11 cellular contexts compared by ENCODE assay signal in the genomic region with DNA sequence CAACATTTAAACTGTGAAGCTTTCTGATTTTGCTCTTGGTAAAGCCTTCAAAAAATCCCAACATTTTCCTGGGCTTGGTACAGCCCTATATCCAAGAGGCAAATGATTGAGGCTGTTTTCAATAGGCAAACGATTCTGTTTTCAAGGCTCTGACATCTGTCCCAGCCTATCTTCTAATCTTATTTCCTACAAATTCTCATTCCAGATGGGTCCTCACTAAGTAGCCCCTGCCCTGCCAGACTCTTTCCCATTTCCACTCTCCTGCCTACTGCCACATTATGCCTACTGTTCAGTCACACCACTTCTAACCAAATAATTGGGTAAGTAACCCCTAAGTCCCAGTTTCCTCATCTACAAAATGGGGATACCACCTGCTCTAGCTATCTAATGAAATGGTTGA. TPM values are rescaled to one million over a fixed set of nuclear protein-coding genes. Genes with fewer than 3 reads are reported as not detected.
A peak's percentile ranks its signal among the peaks of the same experiment; 100 is the strongest.
DNase-seq lines count a peak whose midpoint lies in the region; ATAC-seq and TF ChIP-seq lines count a peak whose summit lies in the region.
"Had no signal": no experiment of that assay in that cellular context is flagged by ENCODE, and none has a peak within 500 bp of the region (broad histone marks: within the 10 kb centered on the region; RNA-seq: fewer than 3 reads in every experiment).

No MANE protein-coding gene starts in this region.

- H3K36me3 Mint-ChIP-seq in brain = peaks cover 43% of the 10 kb centered on the region
- H3K36me3 Mint-ChIP-seq in natural killer cell treated with Interleukin-12 subunit alpha and Interleukin-12 subunit beta and Interleukin-15 and Interleukin-18, amount 100 ng/mL, for 72 hours = peaks cover 14% of the 10 kb centered on the region

- H3K4me1 Mint-ChIP-seq in brain = peaks cover 50% of the 10 kb centered on the region
- H3K4me1 Mint-ChIP-seq in natural killer cell treated with Interleukin-12 subunit alpha and Interleukin-12 subunit beta and Interleukin-15 and Interleukin-18, amount 100 ng/mL, for 72 hours (ENCODE audit: low read depth in 2 of 2) = peaks cover 48 to 58% of the 10 kb centered on the region in 2 donors

- no peak for DNase-seq in natural killer cell treated with Interleukin-12 subunit alpha and Interleukin-12 subunit beta and Interleukin-15 and Interleukin-18, amount 100 ng/mL, for 72 hours (ENCODE audit: low spot score)
- DNase-seq in Ammon's horn (ENCODE audit: low spot score) (no peak), superior temporal gyrus (ENCODE audit: extremely low spot score) (no peak), hepatic stellate cell (ENCODE audit: low spot score) (no peak), NCI-H1417 treated with DMSO at 0.1 percent for 48 hours (lab: John Stamatoyannopoulos, UW) (no peak)
- DNase-seq: hypothalamus; NK-92 treated with Interleukin-12 subunit alpha and Interleukin-12 subunit beta, amount 100 ng/mL, for 24 hours; occipital lobe had no signal

- no peak for TF ChIP-seq CTCF in brain (conservative IDR thresholded peaks at IDR 0.05)

- H3K9ac ChIP-seq in BLaER1 (no peak overlapping the region), HUES6 (ENCODE audit: low read length) (no peak overlapping the region)

- H3K4me3 ChIP-seq in BLaER1 (no peak overlapping the region), HUES6 (ENCODE audit: low read depth, low read length) (0 out of 2 replicates have a peak overlapping the region, but pooled peaks have one; percentile 25)

- peak overlapping the region; percentile 89 to 95 (median 94) for H3K4me3 Mint-ChIP-seq in brain
- peak overlapping the region; percentile 95 for H3K4me3 Mint-ChIP-seq in natural killer cell treated with Interleukin-12 subunit alpha and Interleukin-12 subunit beta and Interleukin-15 and Interleukin-18, amount 100 ng/mL, for 72 hours

- H3K9me3 ChIP-seq in BLaER1 = no peaks in the 10 kb centered on the region
- no peaks in the 10 kb centered on the region for H3K9me3 ChIP-seq in HUES6 (ENCODE audit: control insufficient read depth, insufficient read depth, low read depth, low read length)

- peak overlapping the region in 4 of 5 experiments; percentile 81 to 96 (median 89) for H3K27ac Mint-ChIP-seq in brain
- H3K27ac Mint-ChIP-seq in natural killer cell treated with Interleukin-12 subunit alpha and Interleukin-12 subunit beta and Interleukin-15 and Interleukin-18, amount 100 ng/mL, for 72 hours = peak overlapping the region in 1 of 2 donors; percentile 61

- ATAC-seq in natural killer cell treated with Interleukin-12 subunit alpha and Interleukin-12 subunit beta and Interleukin-15 and Interleukin-18, amount 100 ng/mL, for 72 hours = no peak

- H3K9me3 Mint-ChIP-seq in brain = no peaks in the 10 kb centered on the region
- H3K9me3 Mint-ChIP-seq in natural killer cell treated with Interleukin-12 subunit alpha and Interleukin-12 subunit beta and Interleukin-15 and Interleukin-18, amount 100 ng/mL, for 72 hours = no peaks in the 10 kb centered on the region

- H4K20me1 ChIP-seq in BLaER1 = no peaks in the 10 kb centered on the region; the same call in 1 of the 2 replicates

- H3K36me3 ChIP-seq in BLaER1 = peaks cover 27% of the 10 kb centered on the region
- peaks cover 46% of the 10 kb centered on the region for H3K36me3 ChIP-seq in HUES6 (ENCODE audit: control insufficient read depth, insufficient read depth, low read length)

- H3K27me3 ChIP-seq in BLaER1 (no peaks in the 10 kb centered on the region), HUES6 (ENCODE audit: control insufficient read depth, insufficient read depth, low read length) (no peaks in the 10 kb centered on the region)

- H3K4me1 ChIP-seq in BLaER1 = peaks cover 66% of the 10 kb centered on the region
- H3K4me1 ChIP-seq in HUES6 (ENCODE audit: control insufficient read depth, insufficient read depth, low read length) = peaks cover 18% of the 10 kb centered on the region

- H3K27me3 Mint-ChIP-seq in brain = peaks cover 7% of the 10 kb centered on the region
- H3K27me3 Mint-ChIP-seq in natural killer cell treated with Interleukin-12 subunit alpha and Interleukin-12 subunit beta and Interleukin-15 and Interleukin-18, amount 100 ng/mL, for 72 hours = no peaks in the 10 kb centered on the region

- H3K4me2 ChIP-seq in BLaER1 = peak overlapping the region; percentile 84

- no peak overlapping the region for H3K27ac ChIP-seq in BLaER1
- H3K27ac ChIP-seq in HUES6 (ENCODE audit: low read depth, low read length) = no peak overlapping the region

RNA-seq across cellular contexts. Expression of a gene that starts 3.5 kb away (rescaled TPM):
- 56.0 TPM for polyA plus RNA-seq in brain (ENCODE audit: insufficient read depth, low read depth, low replicate concordance)
- 10 to 100 TPM; 68.4 to 81.4 TPM for total RNA-seq in natural killer cell treated with Interleukin-12 subunit alpha and Interleukin-12 subunit beta and Interleukin-15 and Interleukin-18, amount 100 ng/mL, for 72 hours

RNA-seq across cellular contexts. Expression of a gene that starts 3.5 kb away (rescaled TPM):
- polyA plus RNA-seq in brain (ENCODE audit: insufficient read depth, low read depth, low replicate concordance) = 34.4 TPM
- 10 to 100 TPM; 17.9 to 19.6 TPM for total RNA-seq in natural killer cell treated with Interleukin-12 subunit alpha and Interleukin-12 subunit beta and Interleukin-15 and Interleukin-18, amount 100 ng/mL, for 72 hours

RNA-seq across cellular contexts. Expression of a gene that starts 8.5 kb away (rescaled TPM):
- 9.4 TPM for polyA plus RNA-seq in brain (ENCODE audit: insufficient read depth, low read depth, low replicate concordance)
- total RNA-seq in natural killer cell treated with Interleukin-12 subunit alpha and Interleukin-12 subunit beta and Interleukin-15 and Interleukin-18, amount 100 ng/mL, for 72 hours = not detected
- total RNA-seq: occipital lobe had no signal

RNA-seq across cellular contexts. Expression of a gene that starts 13.1 kb away (rescaled TPM):
- polyA plus RNA-seq in brain (ENCODE audit: insufficient read depth, low read depth, low replicate concordance) = 82.7 TPM
- total RNA-seq in natural killer cell treated with Interleukin-12 subunit alpha and Interleukin-12 subunit beta and Interleukin-15 and Interleukin-18, amount 100 ng/mL, for 72 hours = 10 to 100 TPM; 29.4 to 35.7 TPM

RNA-seq across cellular contexts. Expression of a gene that starts 13.6 kb away (rescaled TPM):
- polyA plus RNA-seq in brain (ENCODE audit: insufficient read depth, low read depth, low replicate concordance) = 181 TPM
- 100 to 1,000 TPM; 490 to 539 TPM for total RNA-seq in natural killer cell treated with Interleukin-12 subunit alpha and Interleukin-12 subunit beta and Interleukin-15 and Interleukin-18, amount 100 ng/mL, for 72 hours
